In the genomic region with DNA sequence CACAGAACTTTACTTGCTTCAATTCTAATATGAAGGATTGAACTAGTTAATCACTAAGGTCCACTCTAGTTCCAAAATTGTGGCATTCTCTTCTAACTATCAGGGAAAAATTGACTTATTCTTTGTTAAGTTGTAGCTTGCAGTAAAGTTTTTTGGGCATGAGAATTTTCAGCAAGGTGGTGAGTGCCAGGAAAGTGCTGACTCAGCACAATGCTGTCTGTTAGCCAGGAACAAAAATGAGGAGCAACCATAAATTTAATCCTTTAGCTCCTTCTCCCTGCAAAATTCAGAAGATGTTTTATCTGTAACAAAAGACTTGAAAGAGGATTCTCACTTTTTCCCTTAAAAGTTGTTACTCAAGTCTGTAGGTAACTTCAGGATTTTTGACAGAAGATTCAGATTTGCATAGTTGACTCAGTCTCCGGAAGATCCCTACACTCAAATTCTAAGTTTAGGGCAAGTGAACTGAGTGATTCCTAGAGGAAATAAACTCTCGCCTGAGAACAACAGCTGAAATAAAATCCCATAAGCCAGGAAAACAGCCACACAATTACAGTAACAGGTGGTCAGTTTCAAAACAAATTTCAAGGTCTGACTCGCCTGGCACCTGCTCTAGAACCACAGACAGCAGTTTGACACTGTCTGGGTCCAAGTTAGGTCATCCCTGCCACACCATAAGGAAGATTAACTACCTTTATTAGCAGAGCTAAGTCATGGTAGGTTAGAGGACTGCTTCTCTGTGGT, we compare ENCODE assay signal across 9 cellular contexts. TPM values are rescaled to one million over a fixed set of nuclear protein-coding genes. Genes with fewer than 3 reads are reported as not detected.
DNase-seq lines count a peak whose midpoint lies in the region; ATAC-seq lines count a peak whose summit lies in the region.
"Had no signal": no experiment of that assay in that cellular context is flagged by ENCODE, and none has a peak within 500 bp of the region (broad histone marks: within the 10 kb centered on the region; RNA-seq: fewer than 3 reads in every experiment).

No MANE protein-coding gene starts in this region.

- H3K4me3 Mint-ChIP-seq in activated CD4-positive, alpha-beta memory T cell treated with anti-CD3 and anti-CD28 coated beads for 36 hours = no peak overlapping the region
- H3K4me3 Mint-ChIP-seq in activated CD4-positive, alpha-beta T cell treated with anti-CD3 and anti-CD28 coated beads, Interleukin-2, amount 10 ng/mL, durations not matched to agents 7 days and 5 days = no peak overlapping the region

- POLR2A ChIA-PET in activated CD4-positive, alpha-beta memory T cell treated with anti-CD3 and anti-CD28 coated beads for 36 hours (lab: Charles Lee) = interaction anchor here (0.7 to 2.2 kb wide), 9 partner anchors 16 to 379 kb away, joined by 3 to 15 read pairs (median 3); partner anchors contain the start of gene DARS1
- POLR2A ChIA-PET in activated CD4-positive, alpha-beta T cell treated with anti-CD3 and anti-CD28 coated beads, Interleukin-2, amount 10 ng/mL, durations not matched to agents 7 days and 5 days (lab: Charles Lee) = no interaction called here

- CTCF ChIA-PET in activated CD4-positive, alpha-beta memory T cell treated with anti-CD3 and anti-CD28 coated beads for 36 hours (lab: Charles Lee) = interaction anchor here (0.6 to 1.6 kb wide), 3 partner anchors 9 to 307 kb away, joined by 3 to 9 read pairs (median 5); no protein-coding TSS in a partner anchor
- CTCF ChIA-PET in activated CD4-positive, alpha-beta T cell treated with anti-CD3 and anti-CD28 coated beads, Interleukin-2, amount 10 ng/mL, durations not matched to agents 7 days and 5 days (lab: Charles Lee) = interaction anchor here (1.0 to 2.1 kb wide), 9 partner anchors 8 to 92 kb away, joined by 3 to 8 read pairs (median 4); no protein-coding TSS in a partner anchor

- 93 to 96% methylated on average over 3 of the region's 3 CpGs for WGBS in GM23248 (ENCODE audit: low coverage in 1 of 2, low lambda C conversion rate in 2 of 2, missing lambda C conversion rate in 2 of 2), 2 experiments

- no peak overlapping the region for H3K4me3 ChIP-seq in effector memory CD4-positive, alpha-beta T cell (ENCODE audit: insufficient read depth, low read depth, low read length, poor library complexity, severe bottlenecking)
- H3K4me3 ChIP-seq in GM23248 = no peak overlapping the region
- H3K4me3 ChIP-seq: upper lobe of right lung had no signal

- DNase-seq in Caki2 (ENCODE audit: low read depth) (peak; percentile 17), AG08396 (ENCODE audit: low spot score) (no peak), GM23248 (no peak)
- DNase-seq in activated CD4-positive, alpha-beta memory T cell treated with anti-CD3 and anti-CD28 coated beads for 36 hours = peak; percentile 61
- DNase-seq in activated CD4-positive, alpha-beta T cell treated with anti-CD3 and anti-CD28 coated beads, Interleukin-2, amount 10 ng/mL, durations not matched to agents 7 days and 5 days = no peak
- DNase-seq in effector memory CD4-positive, alpha-beta T cell = no peak
- DNase-seq: upper lobe of right lung had no signal

- H3K4me1 ChIP-seq in effector memory CD4-positive, alpha-beta T cell (ENCODE audit: control insufficient read depth, insufficient read depth, low read length, poor library complexity, severe bottlenecking) = peaks cover 10% of the 10 kb centered on the region
- peaks cover 14% of the 10 kb centered on the region for H3K4me1 ChIP-seq in GM23248 (ENCODE audit: insufficient read depth)
- H3K4me1 ChIP-seq: upper lobe of right lung had no signal

- no peaks in the 10 kb centered on the region for H3K9me3 ChIP-seq in effector memory CD4-positive, alpha-beta T cell (ENCODE audit: control insufficient read depth, low read length)
- H3K9me3 ChIP-seq in GM23248 (ENCODE audit: low read depth) = no peaks in the 10 kb centered on the region
- H3K9me3 ChIP-seq: upper lobe of right lung had no signal

- no peaks in the 10 kb centered on the region for H3K27me3 ChIP-seq in effector memory CD4-positive, alpha-beta T cell (replicated peaks; ENCODE audit: control insufficient read depth, insufficient read depth, low read length, poor library complexity, severe bottlenecking)
- no peaks in the 10 kb centered on the region for H3K27me3 ChIP-seq in GM23248 (replicated peaks; ENCODE audit: insufficient read depth)
- H3K27me3 ChIP-seq: upper lobe of right lung had no signal

- H3F3A ChIP-seq in GM23248 (ENCODE audit: insufficient read depth) = no peaks in the 10 kb centered on the region

- H3K27ac Mint-ChIP-seq in activated CD4-positive, alpha-beta memory T cell treated with anti-CD3 and anti-CD28 coated beads for 36 hours = peak overlapping the region; percentile 10
- H3K27ac Mint-ChIP-seq in activated CD4-positive, alpha-beta T cell treated with anti-CD3 and anti-CD28 coated beads, Interleukin-2, amount 10 ng/mL, durations not matched to agents 7 days and 5 days = no peak overlapping the region

- H3K4me1 Mint-ChIP-seq in activated CD4-positive, alpha-beta memory T cell treated with anti-CD3 and anti-CD28 coated beads for 36 hours (ENCODE audit: low read depth) = peaks cover 52% of the 10 kb centered on the region
- peaks cover 59% of the 10 kb centered on the region for H3K4me1 Mint-ChIP-seq in activated CD4-positive, alpha-beta T cell treated with anti-CD3 and anti-CD28 coated beads, Interleukin-2, amount 10 ng/mL, durations not matched to agents 7 days and 5 days

- H3K9ac ChIP-seq in GM23248 = no peak overlapping the region

- no peaks in the 10 kb centered on the region for H3K79me2 ChIP-seq in GM23248 (ENCODE audit: insufficient read depth)

- no peaks in the 10 kb centered on the region for H4K20me1 ChIP-seq in GM23248 (ENCODE audit: insufficient read depth)

- in situ Hi-C loops in Caki2 (cut with HindIII; ENCODE audit: low pct_unique_long_range_greater_than_20kb, low sequenced_read_pairs) (no loop called here), GM23248 (cut with MboI) (no loop called here)

- H3K9me3 Mint-ChIP-seq in activated CD4-positive, alpha-beta memory T cell treated with anti-CD3 and anti-CD28 coated beads for 36 hours = no peaks in the 10 kb centered on the region
- peaks cover 12% of the 10 kb centered on the region for H3K9me3 Mint-ChIP-seq in activated CD4-positive, alpha-beta T cell treated with anti-CD3 and anti-CD28 coated beads, Interleukin-2, amount 10 ng/mL, durations not matched to agents 7 days and 5 days

- H3K36me3 Mint-ChIP-seq in activated CD4-positive, alpha-beta memory T cell treated with anti-CD3 and anti-CD28 coated beads for 36 hours = peaks cover 5% of the 10 kb centered on the region
- peaks cover 27% of the 10 kb centered on the region for H3K36me3 Mint-ChIP-seq in activated CD4-positive, alpha-beta T cell treated with anti-CD3 and anti-CD28 coated beads, Interleukin-2, amount 10 ng/mL, durations not matched to agents 7 days and 5 days (ENCODE audit: low read depth)

- intact Hi-C loops in activated CD4-positive, alpha-beta memory T cell treated with anti-CD3 and anti-CD28 coated beads for 36 hours (cut with micrococcal nuclease) = loop anchor here (2.0 to 5.0 kb wide), 4 partner anchors 127 to 322 kb away; no protein-coding TSS in a partner anchor

- ATAC-seq in GM18909 (IDR thresholded peaks at IDR 0.05; ENCODE audit: poor library complexity, unreplicated experiment) (peak; percentile 57), HG03095 (IDR thresholded peaks at IDR 0.05; ENCODE audit: unreplicated experiment) (peak; percentile 70)
- ATAC-seq: upper lobe of right lung had no signal

- no peaks in the 10 kb centered on the region for H3K36me3 ChIP-seq in effector memory CD4-positive, alpha-beta T cell (ENCODE audit: control insufficient read depth, insufficient read depth, low read length)
- no peaks in the 10 kb centered on the region for H3K36me3 ChIP-seq in GM23248 (ENCODE audit: low read depth)
- H3K36me3 ChIP-seq: upper lobe of right lung had no signal

- no peak overlapping the region for H3K27ac ChIP-seq in effector memory CD4-positive, alpha-beta T cell (ENCODE audit: insufficient read depth, low read length, poor library complexity, severe bottlenecking)
- H3K27ac ChIP-seq in GM23248 = no peak overlapping the region
- H3K27ac ChIP-seq: upper lobe of right lung had no signal

- no peak overlapping the region for H3K4me2 ChIP-seq in GM23248 (ENCODE audit: unreplicated experiment)

- no peaks in the 10 kb centered on the region for H3K27me3 Mint-ChIP-seq in activated CD4-positive, alpha-beta memory T cell treated with anti-CD3 and anti-CD28 coated beads for 36 hours
- no peaks in the 10 kb centered on the region for H3K27me3 Mint-ChIP-seq in activated CD4-positive, alpha-beta T cell treated with anti-CD3 and anti-CD28 coated beads, Interleukin-2, amount 10 ng/mL, durations not matched to agents 7 days and 5 days

- H2AFZ ChIP-seq in GM23248 = no peak overlapping the region

- H3K9me2 ChIP-seq in GM23248 (ENCODE audit: insufficient read depth) = no peaks in the 10 kb centered on the region

RNA-seq across cellular contexts. Expression of gene DARS1, which starts 20.2 kb away (rescaled TPM):
- 148 and 157 TPM in 2 replicates for total RNA-seq in Caki2 (2014; rRNA removed; shearing (Covaris generic); ENCODE audit: low replicate concordance)
- 100 to 1,000 TPM; 215 to 218 TPM for total RNA-seq in activated CD4-positive, alpha-beta memory T cell treated with anti-CD3 and anti-CD28 coated beads for 36 hours
- 10 to 100 TPM; 90.8 to 90.9 TPM for total RNA-seq in activated CD4-positive, alpha-beta T cell treated with anti-CD3 and anti-CD28 coated beads, Interleukin-2, amount 10 ng/mL, durations not matched to agents 7 days and 5 days
- 121 and 144 TPM in 2 replicates for total RNA-seq in GM23248 (2014; rRNA removed; shearing (Covaris generic))
- 109 and 111 TPM in 2 replicates for polyA plus RNA-seq in GM23248 (2016; fragmentation: Nextera tagmentation; extraction: Ambion mirVana)

Comparison
In these comparisons a context has a peak if more than half of its experiments do, and no peak if none do; other contexts are left out.
1. DNase-seq: peak in Caki2 (single experiment) and activated CD4-positive, alpha-beta memory T cell treated with anti-CD3 and anti-CD28 coated beads for 36 hours (single experiment); none in AG08396 (single experiment), activated CD4-positive, alpha-beta T cell treated with anti-CD3 and anti-CD28 coated beads, Interleukin-2, amount 10 ng/mL, durations not matched to agents 7 days and 5 days (single experiment), effector memory CD4-positive, alpha-beta T cell (0 of 3) and GM23248 (single experiment).